In the genomic region with DNA sequence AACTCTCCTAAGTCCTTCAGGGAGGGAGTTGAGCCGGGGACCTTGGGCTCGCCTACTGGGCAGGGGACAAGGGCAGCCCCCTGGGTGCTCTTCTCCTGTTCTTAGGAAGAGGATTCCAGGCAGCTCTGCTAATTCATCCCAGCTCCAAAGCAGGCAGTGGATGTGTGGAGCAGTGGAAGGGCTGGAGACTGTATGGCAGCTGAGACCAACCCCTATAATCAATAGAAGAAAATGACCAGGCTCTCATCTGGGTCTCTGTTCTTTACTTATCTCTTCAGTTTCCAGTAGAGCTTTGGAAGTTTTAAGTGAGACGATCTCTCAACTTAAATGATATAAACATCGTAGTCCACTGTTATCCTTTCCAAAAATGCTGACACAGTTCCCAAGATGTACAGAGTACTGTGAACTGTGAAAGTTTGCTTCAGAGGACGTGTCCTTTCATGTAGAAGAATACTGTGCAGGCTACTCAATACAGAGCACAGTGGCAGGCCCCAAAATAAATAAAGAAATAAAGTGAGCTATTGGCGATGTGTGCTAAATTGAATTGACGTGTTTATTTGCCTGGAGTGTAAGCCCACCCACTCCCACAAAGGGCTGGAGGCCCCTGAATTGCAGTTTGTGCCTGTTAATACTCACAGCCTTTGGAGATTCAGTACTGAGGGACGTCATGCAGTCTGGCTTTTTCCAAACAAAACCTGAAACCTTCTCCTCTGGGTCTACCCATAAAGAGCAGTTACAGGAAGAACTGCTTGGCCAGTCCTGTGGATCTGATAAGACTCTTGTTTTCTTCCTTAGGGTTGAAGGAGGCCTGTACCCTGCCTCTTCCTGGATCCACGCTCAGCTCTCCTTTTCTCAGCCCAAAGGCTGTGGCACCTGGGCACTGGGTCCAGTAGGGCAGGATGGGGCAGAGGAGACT, we compare ENCODE assay signal across 1 cellular context.
TF ChIP-seq lines count a peak whose summit lies in the region.

No MANE protein-coding gene starts in this region.

TF ChIP-seq in HepG2, 621 proteins besides CTCF, POLR2A, EP300 and RAD21 (continued from another document and continues in another):
- TF ChIP-seq, protein P1, sequence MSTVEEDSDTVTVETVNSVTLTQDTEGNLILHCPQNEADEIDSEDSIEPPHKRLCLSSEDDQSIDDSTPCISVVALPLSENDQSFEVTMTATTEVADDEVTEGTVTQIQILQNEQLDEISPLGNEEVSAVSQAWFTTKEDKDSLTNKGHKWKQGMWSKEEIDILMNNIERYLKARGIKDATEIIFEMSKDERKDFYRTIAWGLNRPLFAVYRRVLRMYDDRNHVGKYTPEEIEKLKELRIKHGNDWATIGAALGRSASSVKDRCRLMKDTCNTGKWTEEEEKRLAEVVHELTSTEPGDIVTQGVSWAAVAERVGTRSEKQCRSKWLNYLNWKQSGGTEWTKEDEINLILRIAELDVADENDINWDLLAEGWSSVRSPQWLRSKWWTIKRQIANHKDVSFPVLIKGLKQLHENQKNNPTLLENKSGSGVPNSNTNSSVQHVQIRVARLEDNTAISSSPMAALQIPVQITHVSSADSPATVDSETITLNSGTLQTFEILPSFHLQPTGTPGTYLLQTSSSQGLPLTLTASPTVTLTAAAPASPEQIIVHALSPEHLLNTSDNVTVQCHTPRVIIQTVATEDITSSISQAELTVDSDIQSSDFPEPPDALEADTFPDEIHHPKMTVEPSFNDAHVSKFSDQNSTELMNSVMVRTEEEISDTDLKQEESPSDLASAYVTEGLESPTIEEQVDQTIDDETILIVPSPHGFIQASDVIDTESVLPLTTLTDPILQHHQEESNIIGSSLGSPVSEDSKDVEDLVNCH (CRISPR knock-in tag; IDR thresholded peaks at IDR 0.05) = no peak
- TF ChIP-seq, protein P2, sequence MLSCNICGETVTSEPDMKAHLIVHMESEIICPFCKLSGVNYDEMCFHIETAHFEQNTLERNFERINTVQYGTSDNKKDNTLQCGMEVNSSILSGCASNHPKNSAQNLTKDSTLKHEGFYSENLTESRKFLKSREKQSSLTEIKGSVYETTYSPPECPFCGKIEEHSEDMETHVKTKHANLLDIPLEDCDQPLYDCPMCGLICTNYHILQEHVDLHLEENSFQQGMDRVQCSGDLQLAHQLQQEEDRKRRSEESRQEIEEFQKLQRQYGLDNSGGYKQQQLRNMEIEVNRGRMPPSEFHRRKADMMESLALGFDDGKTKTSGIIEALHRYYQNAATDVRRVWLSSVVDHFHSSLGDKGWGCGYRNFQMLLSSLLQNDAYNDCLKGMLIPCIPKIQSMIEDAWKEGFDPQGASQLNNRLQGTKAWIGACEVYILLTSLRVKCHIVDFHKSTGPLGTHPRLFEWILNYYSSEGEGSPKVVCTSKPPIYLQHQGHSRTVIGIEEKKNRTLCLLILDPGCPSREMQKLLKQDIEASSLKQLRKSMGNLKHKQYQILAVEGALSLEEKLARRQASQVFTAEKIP (CRISPR knock-in tag; IDR thresholded peaks at IDR 0.05; ENCODE audit: borderline replicate concordance) = no peak
- TF ChIP-seq, protein P3, sequence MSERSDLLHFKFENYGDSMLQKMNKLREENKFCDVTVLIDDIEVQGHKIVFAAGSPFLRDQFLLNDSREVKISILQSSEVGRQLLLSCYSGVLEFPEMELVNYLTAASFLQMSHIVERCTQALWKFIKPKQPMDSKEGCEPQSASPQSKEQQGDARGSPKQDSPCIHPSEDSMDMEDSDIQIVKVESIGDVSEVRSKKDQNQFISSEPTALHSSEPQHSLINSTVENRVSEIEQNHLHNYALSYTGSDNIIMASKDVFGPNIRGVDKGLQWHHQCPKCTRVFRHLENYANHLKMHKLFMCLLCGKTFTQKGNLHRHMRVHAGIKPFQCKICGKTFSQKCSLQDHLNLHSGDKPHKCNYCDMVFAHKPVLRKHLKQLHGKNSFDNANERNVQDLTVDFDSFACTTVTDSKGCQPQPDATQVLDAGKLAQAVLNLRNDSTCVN (CRISPR knock-in tag; IDR thresholded peaks at IDR 0.05; ENCODE audit: borderline replicate concordance) = no peak
- TF ChIP-seq ZNF24 (IDR thresholded peaks at IDR 0.05) (no peak), ZNF776 (CRISPR knock-in tag; IDR thresholded peaks at IDR 0.05) (no peak), PHF20 (CRISPR knock-in tag; IDR thresholded peaks at IDR 0.05) (no peak), ZNF772 (CRISPR knock-in tag; IDR thresholded peaks at IDR 0.05) (no peak), TBL1XR1 (IDR thresholded peaks at IDR 0.05; ENCODE audit: borderline replicate concordance, low read length, partially characterized antibody) (no peak), RAD51 (IDR thresholded peaks at IDR 0.05; ENCODE audit: borderline replicate concordance) (no peak), HDAC1 (CRISPR knock-in tag; IDR thresholded peaks at IDR 0.05) (peak; percentile 11; the same call in 1 of the 2 replicates), ZNF496 (CRISPR knock-in tag; IDR thresholded peaks at IDR 0.05; ENCODE audit: insufficient replicate concordance) (no peak), NR3C1 (CRISPR knock-in tag; IDR thresholded peaks at IDR 0.05) (no peak), ZNF773 (CRISPR knock-in tag; IDR thresholded peaks at IDR 0.05; ENCODE audit: borderline replicate concordance) (no peak), ZMYM4 (CRISPR knock-in tag; IDR thresholded peaks at IDR 0.05) (no peak), JUND (CRISPR knock-in tag; IDR thresholded peaks at IDR 0.05) (no peak), ZSCAN22 (CRISPR knock-in tag; IDR thresholded peaks at IDR 0.05) (no peak), ZNF230 (CRISPR knock-in tag; IDR thresholded peaks at IDR 0.05) (no peak), RBFOX2 (IDR thresholded peaks at IDR 0.05; ENCODE audit: low read depth, low read length) (peak; percentile 71), ZNF44 (CRISPR knock-in tag; IDR thresholded peaks at IDR 0.05) (no peak), ZNF263 (CRISPR knock-in tag; IDR thresholded peaks at IDR 0.05) (0 out of 2 replicates have a peak, but pooled peaks have one; percentile 8), ATF1 (CRISPR knock-in tag; IDR thresholded peaks at IDR 0.05) (no peak), BRD4 (CRISPR knock-in tag; IDR thresholded peaks at IDR 0.05) (0 out of 2 replicates have a peak, but pooled peaks have one; percentile 45), ZNF614 (CRISPR knock-in tag; IDR thresholded peaks at IDR 0.05; ENCODE audit: borderline replicate concordance) (no peak), KLF12 (CRISPR knock-in tag; IDR thresholded peaks at IDR 0.05; ENCODE audit: borderline replicate concordance) (0 out of 2 replicates have a peak, but pooled peaks have one; percentile 30), XBP1 (CRISPR knock-in tag; IDR thresholded peaks at IDR 0.05) (no peak), MAFK (conservative IDR thresholded peaks at IDR 0.05 in 1 of 2, IDR thresholded peaks at IDR 0.05 in 1 of 2; ENCODE audit: low read length in 2 of 2) (peak; percentile 76 to 84), ZNF337 (CRISPR knock-in tag; IDR thresholded peaks at IDR 0.05; ENCODE audit: borderline replicate concordance, low read depth) (0 out of 2 replicates have a peak, but pooled peaks have one; percentile 23), REPIN1 (CRISPR knock-in tag; IDR thresholded peaks at IDR 0.05; ENCODE audit: borderline replicate concordance, low read depth) (no peak)
- TF ChIP-seq, protein P4, sequence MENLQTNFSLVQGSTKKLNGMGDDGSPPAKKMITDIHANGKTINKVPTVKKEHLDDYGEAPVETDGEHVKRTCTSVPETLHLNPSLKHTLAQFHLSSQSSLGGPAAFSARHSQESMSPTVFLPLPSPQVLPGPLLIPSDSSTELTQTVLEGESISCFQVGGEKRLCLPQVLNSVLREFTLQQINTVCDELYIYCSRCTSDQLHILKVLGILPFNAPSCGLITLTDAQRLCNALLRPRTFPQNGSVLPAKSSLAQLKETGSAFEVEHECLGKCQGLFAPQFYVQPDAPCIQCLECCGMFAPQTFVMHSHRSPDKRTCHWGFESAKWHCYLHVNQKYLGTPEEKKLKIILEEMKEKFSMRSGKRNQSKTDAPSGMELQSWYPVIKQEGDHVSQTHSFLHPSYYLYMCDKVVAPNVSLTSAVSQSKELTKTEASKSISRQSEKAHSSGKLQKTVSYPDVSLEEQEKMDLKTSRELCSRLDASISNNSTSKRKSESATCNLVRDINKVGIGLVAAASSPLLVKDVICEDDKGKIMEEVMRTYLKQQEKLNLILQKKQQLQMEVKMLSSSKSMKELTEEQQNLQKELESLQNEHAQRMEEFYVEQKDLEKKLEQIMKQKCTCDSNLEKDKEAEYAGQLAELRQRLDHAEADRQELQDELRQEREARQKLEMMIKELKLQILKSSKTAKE (CRISPR knock-in tag; IDR thresholded peaks at IDR 0.05; ENCODE audit: borderline replicate concordance) = no peak
- TF ChIP-seq, protein P5, sequence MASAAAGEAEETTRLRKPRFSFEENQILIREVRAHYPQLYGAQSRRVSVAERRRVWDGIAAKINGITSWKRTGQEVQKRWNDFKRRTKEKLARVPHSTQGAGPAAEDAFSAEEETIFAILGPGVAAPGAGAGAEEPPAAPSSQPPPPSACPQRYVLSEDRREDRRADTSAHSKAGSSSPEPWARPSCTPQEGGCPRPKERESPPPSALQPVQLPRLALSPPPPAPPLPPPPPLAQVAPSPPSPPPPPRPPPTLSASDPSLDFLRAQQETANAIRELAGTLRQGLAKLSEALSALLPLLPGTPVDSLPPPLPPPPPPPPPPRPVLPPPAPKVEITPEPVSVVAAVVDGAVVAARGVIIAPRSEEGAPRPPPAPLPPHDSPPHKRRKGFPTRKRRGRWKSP (CRISPR knock-in tag; IDR thresholded peaks at IDR 0.05) = no peak
- TF ChIP-seq, protein P6, sequence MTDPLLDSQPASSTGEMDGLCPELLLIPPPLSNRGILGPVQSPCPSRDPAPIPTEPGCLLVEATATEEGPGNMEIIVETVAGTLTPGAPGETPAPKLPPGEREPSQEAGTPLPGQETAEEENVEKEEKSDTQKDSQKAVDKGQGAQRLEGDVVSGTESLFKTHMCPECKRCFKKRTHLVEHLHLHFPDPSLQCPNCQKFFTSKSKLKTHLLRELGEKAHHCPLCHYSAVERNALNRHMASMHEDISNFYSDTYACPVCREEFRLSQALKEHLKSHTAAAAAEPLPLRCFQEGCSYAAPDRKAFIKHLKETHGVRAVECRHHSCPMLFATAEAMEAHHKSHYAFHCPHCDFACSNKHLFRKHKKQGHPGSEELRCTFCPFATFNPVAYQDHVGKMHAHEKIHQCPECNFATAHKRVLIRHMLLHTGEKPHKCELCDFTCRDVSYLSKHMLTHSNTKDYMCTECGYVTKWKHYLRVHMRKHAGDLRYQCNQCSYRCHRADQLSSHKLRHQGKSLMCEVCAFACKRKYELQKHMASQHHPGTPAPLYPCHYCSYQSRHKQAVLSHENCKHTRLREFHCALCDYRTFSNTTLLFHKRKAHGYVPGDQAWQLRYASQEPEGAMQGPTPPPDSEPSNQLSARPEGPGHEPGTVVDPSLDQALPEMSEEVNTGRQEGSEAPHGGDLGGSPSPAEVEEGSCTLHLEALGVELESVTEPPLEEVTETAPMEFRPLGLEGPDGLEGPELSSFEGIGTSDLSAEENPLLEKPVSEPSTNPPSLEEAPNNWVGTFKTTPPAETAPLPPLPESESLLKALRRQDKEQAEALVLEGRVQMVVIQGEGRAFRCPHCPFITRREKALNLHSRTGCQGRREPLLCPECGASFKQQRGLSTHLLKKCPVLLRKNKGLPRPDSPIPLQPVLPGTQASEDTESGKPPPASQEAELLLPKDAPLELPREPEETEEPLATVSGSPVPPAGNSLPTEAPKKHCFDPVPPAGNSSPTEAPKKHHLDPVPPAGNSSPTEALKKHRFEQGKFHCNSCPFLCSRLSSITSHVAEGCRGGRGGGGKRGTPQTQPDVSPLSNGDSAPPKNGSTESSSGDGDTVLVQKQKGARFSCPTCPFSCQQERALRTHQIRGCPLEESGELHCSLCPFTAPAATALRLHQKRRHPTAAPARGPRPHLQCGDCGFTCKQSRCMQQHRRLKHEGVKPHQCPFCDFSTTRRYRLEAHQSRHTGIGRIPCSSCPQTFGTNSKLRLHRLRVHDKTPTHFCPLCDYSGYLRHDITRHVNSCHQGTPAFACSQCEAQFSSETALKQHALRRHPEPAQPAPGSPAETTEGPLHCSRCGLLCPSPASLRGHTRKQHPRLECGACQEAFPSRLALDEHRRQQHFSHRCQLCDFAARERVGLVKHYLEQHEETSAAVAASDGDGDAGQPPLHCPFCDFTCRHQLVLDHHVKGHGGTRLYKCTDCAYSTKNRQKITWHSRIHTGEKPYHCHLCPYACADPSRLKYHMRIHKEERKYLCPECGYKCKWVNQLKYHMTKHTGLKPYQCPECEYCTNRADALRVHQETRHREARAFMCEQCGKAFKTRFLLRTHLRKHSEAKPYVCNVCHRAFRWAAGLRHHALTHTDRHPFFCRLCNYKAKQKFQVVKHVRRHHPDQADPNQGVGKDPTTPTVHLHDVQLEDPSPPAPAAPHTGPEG (CRISPR knock-in tag; IDR thresholded peaks at IDR 0.05) = no peak
- TF ChIP-seq, protein P7, sequence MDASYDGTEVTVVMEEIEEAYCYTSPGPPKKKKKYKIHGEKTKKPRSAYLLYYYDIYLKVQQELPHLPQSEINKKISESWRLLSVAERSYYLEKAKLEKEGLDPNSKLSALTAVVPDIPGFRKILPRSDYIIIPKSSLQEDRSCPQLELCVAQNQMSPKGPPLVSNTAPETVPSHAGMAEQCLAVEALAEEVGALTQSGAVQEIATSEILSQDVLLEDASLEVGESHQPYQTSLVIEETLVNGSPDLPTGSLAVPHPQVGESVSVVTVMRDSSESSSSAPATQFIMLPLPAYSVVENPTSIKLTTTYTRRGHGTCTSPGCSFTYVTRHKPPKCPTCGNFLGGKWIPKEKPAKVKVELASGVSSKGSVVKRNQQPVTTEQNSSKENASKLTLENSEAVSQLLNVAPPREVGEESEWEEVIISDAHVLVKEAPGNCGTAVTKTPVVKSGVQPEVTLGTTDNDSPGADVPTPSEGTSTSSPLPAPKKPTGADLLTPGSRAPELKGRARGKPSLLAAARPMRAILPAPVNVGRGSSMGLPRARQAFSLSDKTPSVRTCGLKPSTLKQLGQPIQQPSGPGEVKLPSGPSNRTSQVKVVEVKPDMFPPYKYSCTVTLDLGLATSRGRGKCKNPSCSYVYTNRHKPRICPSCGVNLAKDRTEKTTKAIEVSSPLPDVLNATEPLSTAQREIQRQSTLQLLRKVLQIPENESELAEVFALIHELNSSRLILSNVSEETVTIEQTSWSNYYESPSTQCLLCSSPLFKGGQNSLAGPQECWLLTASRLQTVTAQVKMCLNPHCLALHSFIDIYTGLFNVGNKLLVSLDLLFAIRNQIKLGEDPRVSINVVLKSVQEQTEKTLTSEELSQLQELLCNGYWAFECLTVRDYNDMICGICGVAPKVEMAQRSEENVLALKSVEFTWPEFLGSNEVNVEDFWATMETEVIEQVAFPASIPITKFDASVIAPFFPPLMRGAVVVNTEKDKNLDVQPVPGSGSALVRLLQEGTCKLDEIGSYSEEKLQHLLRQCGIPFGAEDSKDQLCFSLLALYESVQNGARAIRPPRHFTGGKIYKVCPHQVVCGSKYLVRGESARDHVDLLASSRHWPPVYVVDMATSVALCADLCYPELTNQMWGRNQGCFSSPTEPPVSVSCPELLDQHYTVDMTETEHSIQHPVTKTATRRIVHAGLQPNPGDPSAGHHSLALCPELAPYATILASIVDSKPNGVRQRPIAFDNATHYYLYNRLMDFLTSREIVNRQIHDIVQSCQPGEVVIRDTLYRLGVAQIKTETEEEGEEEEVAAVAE (CRISPR knock-in tag; IDR thresholded peaks at IDR 0.05; ENCODE audit: borderline replicate concordance) = no peak
- TF ChIP-seq, protein P8, sequence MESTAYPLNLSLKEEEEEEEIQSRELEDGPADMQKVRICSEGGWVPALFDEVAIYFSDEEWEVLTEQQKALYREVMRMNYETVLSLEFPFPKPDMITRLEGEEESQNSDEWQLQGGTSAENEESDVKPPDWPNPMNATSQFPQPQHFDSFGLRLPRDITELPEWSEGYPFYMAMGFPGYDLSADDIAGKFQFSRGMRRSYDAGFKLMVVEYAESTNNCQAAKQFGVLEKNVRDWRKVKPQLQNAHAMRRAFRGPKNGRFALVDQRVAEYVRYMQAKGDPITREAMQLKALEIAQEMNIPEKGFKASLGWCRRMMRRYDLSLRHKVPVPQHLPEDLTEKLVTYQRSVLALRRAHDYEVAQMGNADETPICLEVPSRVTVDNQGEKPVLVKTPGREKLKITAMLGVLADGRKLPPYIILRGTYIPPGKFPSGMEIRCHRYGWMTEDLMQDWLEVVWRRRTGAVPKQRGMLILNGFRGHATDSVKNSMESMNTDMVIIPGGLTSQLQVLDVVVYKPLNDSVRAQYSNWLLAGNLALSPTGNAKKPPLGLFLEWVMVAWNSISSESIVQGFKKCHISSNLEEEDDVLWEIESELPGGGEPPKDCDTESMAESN (CRISPR knock-in tag; conservative IDR thresholded peaks at IDR 0.05) = no peak
